In the genomic region with DNA sequence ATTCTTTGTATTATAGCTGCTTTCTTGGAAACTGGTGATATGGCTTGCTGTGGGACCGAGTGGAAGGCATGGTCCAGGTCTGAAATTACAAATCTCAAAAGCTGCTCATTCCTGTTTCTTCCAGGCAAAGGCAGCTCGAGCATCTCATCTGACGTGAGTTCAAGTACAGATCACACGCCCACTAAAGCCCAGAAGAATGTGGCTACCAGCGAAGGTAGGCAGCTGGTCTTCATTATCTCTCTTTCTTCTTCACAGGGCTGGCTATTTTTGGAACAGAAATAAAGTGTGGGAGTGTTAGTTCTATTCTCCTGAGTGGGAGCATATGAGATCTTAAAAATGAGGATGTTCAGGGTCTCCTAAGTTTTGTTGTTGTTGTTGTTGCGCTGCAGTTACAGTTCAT, we compare ENCODE assay signal across 18 cellular contexts.
"Had no signal": no experiment of that assay in that cellular context is flagged by ENCODE, and none has a peak within 500 bp of the region (broad histone marks: within the 10 kb centered on the region; RNA-seq: fewer than 3 reads in every experiment).

No MANE protein-coding gene starts in this region.

- H3K4me3 ChIP-seq: pancreas, sigmoid colon, stomach, testis, upper lobe of right lung had no signal

- H3K4me1 Mint-ChIP-seq: activated CD4-positive, alpha-beta T cell treated with anti-CD3 and anti-CD28 coated beads, Interleukin-2, amount 10 ng/mL, durations not matched to agents 7 days and 5 days; activated naive CD8-positive, alpha-beta T cell treated with anti-CD3 and anti-CD28 coated beads, Interleukin-2, amount 10 ng/mL, durations not matched to agents 7 days and 5 days; naive thymus-derived CD4-positive, alpha-beta T cell had no signal

- ATAC-seq: left lobe of liver; naive thymus-derived CD4-positive, alpha-beta T cell; pancreas; upper lobe of right lung had no signal

- DNase-seq: activated CD4-positive, alpha-beta T cell treated with anti-CD3 and anti-CD28 coated beads, Interleukin-2, amount 10 ng/mL, durations not matched to agents 7 days and 5 days; activated CD8-positive, alpha-beta memory T cell treated with anti-CD3 and anti-CD28 coated beads for 24 hours; activated naive CD4-positive, alpha-beta T cell; activated naive CD8-positive, alpha-beta T cell treated with anti-CD3 and anti-CD28 coated beads, Interleukin-2, amount 10 ng/mL, durations not matched to agents 7 days and 5 days; anterior cingulate cortex; effector memory CD4-positive, alpha-beta T cell; islet precursor cell; mammary epithelial cell; naive thymus-derived CD4-positive, alpha-beta T cell; pancreas; sigmoid colon; stimulated activated CD4-positive, alpha-beta T cell treated with anti-CD3 and anti-CD28 coated beads, Interleukin-1b, Interleukin-23, amount 100 ng/mL, for 48 hours; stomach; T-helper 9 cell; testis; upper lobe of right lung had no signal

- H3K36me3 Mint-ChIP-seq: activated naive CD8-positive, alpha-beta T cell treated with anti-CD3 and anti-CD28 coated beads, Interleukin-2, amount 10 ng/mL, durations not matched to agents 7 days and 5 days; naive thymus-derived CD4-positive, alpha-beta T cell had no signal

- H3K4me3 Mint-ChIP-seq: activated CD4-positive, alpha-beta T cell treated with anti-CD3 and anti-CD28 coated beads, Interleukin-2, amount 10 ng/mL, durations not matched to agents 7 days and 5 days; activated naive CD8-positive, alpha-beta T cell treated with anti-CD3 and anti-CD28 coated beads, Interleukin-2, amount 10 ng/mL, durations not matched to agents 7 days and 5 days; dendritic cell treated with granulocyte-macrophage colony-stimulating factor and Interleukin-4, amounts not matched to agents 40 ng/mL and 50 ng/mL, for 4 days; naive thymus-derived CD4-positive, alpha-beta T cell had no signal

- H3K27ac Mint-ChIP-seq: activated CD4-positive, alpha-beta T cell treated with anti-CD3 and anti-CD28 coated beads, Interleukin-2, amount 10 ng/mL, durations not matched to agents 7 days and 5 days; activated naive CD8-positive, alpha-beta T cell treated with anti-CD3 and anti-CD28 coated beads, Interleukin-2, amount 10 ng/mL, durations not matched to agents 7 days and 5 days; dendritic cell treated with granulocyte-macrophage colony-stimulating factor and Interleukin-4, amounts not matched to agents 40 ng/mL and 50 ng/mL, for 4 days; naive thymus-derived CD4-positive, alpha-beta T cell had no signal

- H3K9me3 Mint-ChIP-seq: activated naive CD8-positive, alpha-beta T cell treated with anti-CD3 and anti-CD28 coated beads, Interleukin-2, amount 10 ng/mL, durations not matched to agents 7 days and 5 days had no signal

- H3K27me3 Mint-ChIP-seq: activated CD4-positive, alpha-beta T cell treated with anti-CD3 and anti-CD28 coated beads, Interleukin-2, amount 10 ng/mL, durations not matched to agents 7 days and 5 days; activated naive CD8-positive, alpha-beta T cell treated with anti-CD3 and anti-CD28 coated beads, Interleukin-2, amount 10 ng/mL, durations not matched to agents 7 days and 5 days; dendritic cell treated with granulocyte-macrophage colony-stimulating factor and Interleukin-4, amounts not matched to agents 40 ng/mL and 50 ng/mL, for 4 days; naive thymus-derived CD4-positive, alpha-beta T cell had no signal
